35 cellular contexts compared by ENCODE assay signal in genomic region chr4:166836865-166837264, GRCh38.
"Had no signal": no experiment of that assay in that cellular context is flagged by ENCODE, and none has a peak within 500 bp of the region (broad histone marks: within the 10 kb centered on the region; RNA-seq: fewer than 3 reads in every experiment).

No MANE protein-coding gene starts in this region.

- H3K27me3 ChIP-seq: adrenal gland, ascending aorta, body of pancreas, brain microvascular endothelial cell, breast epithelium, cardiac muscle cell had no signal

- ATAC-seq: activated naive CD4-positive, alpha-beta T cell treated with anti-CD3 and anti-CD28 coated beads, Interleukin-2, amount 50 U/mL, for 72 hours; activated naive CD8-positive, alpha-beta T cell treated with anti-CD3 and anti-CD28 coated beads, Interleukin-2, amount 50 U/mL, for 24 hours; activated T-cell treated with anti-CD3 and anti-CD28 coated beads, Interleukin-2, amount 50 U/mL, for 4 hours; activated T-cell treated with anti-CD3 and anti-CD28 coated beads, Interleukin-2, amount 50 U/mL, for 72 hours; activated T-helper 17 cell treated with anti-CD3 and anti-CD28 coated beads, Interleukin-2, amount 50 U/mL, for 72 hours; body of pancreas had no signal

- H3K27ac ChIP-seq: adrenal gland, ascending aorta, body of pancreas, brain microvascular endothelial cell, breast epithelium, cardiac muscle cell had no signal

- H3K9me3 ChIP-seq: adrenal gland, ascending aorta, body of pancreas had no signal

- DNase-seq: activated effector memory CD4-positive, alpha-beta T cell treated with anti-CD3 and anti-CD28 coated beads, Interleukin-2, amount 50 U/mL, for 16 hours; activated effector memory CD4-positive, alpha-beta T cell treated with Interleukin-2 at 50 U/mL for 16 hours; activated gamma-delta T cell; activated gamma-delta T cell treated with Interleukin-2 at 50 U/mL for 16 hours; activated naive CD4-positive, alpha-beta T cell; activated naive CD4-positive, alpha-beta T cell treated with anti-CD3 and anti-CD28 coated beads for 36 hours; activated naive CD4-positive, alpha-beta T cell treated with anti-CD3 and anti-CD28 coated beads, Interleukin-2, amount 10 ng/mL, durations not matched to agents 7 days and 5 days; activated naive CD4-positive, alpha-beta T cell treated with anti-CD3 and anti-CD28 coated beads, Interleukin-2, amount 50 U/mL, for 16 hours; activated naive CD4-positive, alpha-beta T cell treated with Interleukin-2 at 50 U/mL for 16 hours; activated naive CD8-positive, alpha-beta T cell treated with anti-CD3 and anti-CD28 coated beads for 36 hours; activated naive CD8-positive, alpha-beta T cell treated with anti-CD3 and anti-CD28 coated beads, Interleukin-2, amount 10 ng/mL, durations not matched to agents 7 days and 5 days; activated naive CD8-positive, alpha-beta T cell treated with anti-CD3 and anti-CD28 coated beads, Interleukin-2, amount 50 U/mL, for 24 hours; activated T-cell treated with anti-CD3 and anti-CD28 coated beads for 4 hours; activated T-cell treated with anti-CD3 and anti-CD28 coated beads, Interleukin-2, amount 50 U/mL, for 1 hour; activated T-cell treated with anti-CD3 and anti-CD28 coated beads, Interleukin-2, amount 50 U/mL, for 24 hours; activated T-cell treated with anti-CD3 and anti-CD28 coated beads, Interleukin-2, amount 50 U/mL, for 4 hours; activated T-cell treated with anti-CD3 and anti-CD28 coated beads, Interleukin-2, amount 50 U/mL, for 48 hours; activated T-cell treated with anti-CD3 and anti-CD28 coated beads, Interleukin-2, amount 50 U/mL, for 72 hours; adrenal gland; amniotic stem cell; amygdala; anterior cingulate cortex; aorta; body of pancreas; brain microvascular endothelial cell; caudate nucleus; central memory CD4-positive, alpha-beta T cell; cerebellar nuclear complex had no signal

- H3K4me3 ChIP-seq: adrenal gland, ascending aorta, body of pancreas, breast epithelium, cardiac muscle cell had no signal

- H3K36me3 ChIP-seq: adrenal gland, ascending aorta, brain microvascular endothelial cell, breast epithelium, cardiac muscle cell had no signal

- H3K4me1 ChIP-seq: adrenal gland, ascending aorta, body of pancreas, breast epithelium had no signal

- FAIRE-seq: astrocyte, bronchial epithelial cell had no signal
